ENCODE assay signal across 1 cellular context in genomic region chr14:33790996-33791395, GRCh38.
TF ChIP-seq lines count a peak whose summit lies in the region.

No MANE protein-coding gene starts in this region.

TF ChIP-seq in GM23338, 12 proteins besides CTCF, POLR2A, EP300 and RAD21 (continued from another document):
- TF ChIP-seq ETS1 (IDR thresholded peaks at IDR 0.05) (no peak), NANOG (IDR thresholded peaks at IDR 0.05; ENCODE audit: borderline replicate concordance) (no peak), CREB1 (CRISPR knock-in tag; IDR thresholded peaks at IDR 0.05; ENCODE audit: low read depth) (no peak), EZH2 (IDR thresholded peaks at IDR 0.05; ENCODE audit: low read depth, unreplicated experiment) (no peak), ZNF114 (CRISPR knock-in tag; IDR thresholded peaks at IDR 0.05) (no peak), POLR2AphosphoS5 (IDR thresholded peaks at IDR 0.05; ENCODE audit: low read depth) (no peak), ZNF462 (CRISPR knock-in tag; IDR thresholded peaks at IDR 0.05) (no peak)
